9 cellular contexts compared by ENCODE assay signal in genomic region chr7:8177109-8177933, GRCh38.
DNase-seq lines count a peak whose midpoint lies in the region; ATAC-seq, FAIRE-seq and TF ChIP-seq lines count a peak whose summit lies in the region.
"Had no signal": no experiment of that assay in that cellular context is flagged by ENCODE, and none has a peak within 500 bp of the region (broad histone marks: within the 10 kb centered on the region; RNA-seq: fewer than 3 reads in every experiment).

No MANE protein-coding gene starts in this region.

- H3K9ac ChIP-seq in GM12878 (ENCODE audit: control insufficient read depth, insufficient read depth, low read length): peak overlapping the region; percentile 77

- TSS peak; percentile 89 for BruUV-seq in GM12878 (replicated peaks; lab: Mats Ljungman, UMichigan)

- H3K79me2 ChIP-seq in GM12878 (ENCODE audit: control insufficient read depth, insufficient read depth, low read length): no peaks in the 10 kb centered on the region; the same call in none of the 2 replicates

- H2AFZ ChIP-seq in GM12878 (ENCODE audit: control insufficient read depth, low read depth, low read length): peak overlapping the region; percentile 51; the same call in 1 of the 2 replicates

- TF ChIP-seq EP300 in GM12878 (IDR thresholded peaks at IDR 0.05; ENCODE audit: borderline replicate concordance in 1 of 2, control insufficient read depth in 1 of 2, low read depth in 2 of 2, low read length in 2 of 2) (peak; percentile 58 to 75; a peak in 3 of 4 replicates), ovary (IDR thresholded peaks at IDR 0.05) (no peak)

- intact Hi-C loops in GM12878 (cut with micrococcal nuclease; ENCODE audit: unreplicated experiment): loop anchor here (2.0 kb wide), 1 partner anchor 357 kb away; no protein-coding TSS in a partner anchor
- intact Hi-C loops in thyroid gland (cut with DNase I): no loop called here
- intact Hi-C loops in ovary (cut with DNase I): no loop called here

- no peak for TF ChIP-seq RAD21 in GM12878 (IDR thresholded peaks at IDR 0.05; ENCODE audit: insufficient read depth, low read depth, low read length)

- H3K36me3 ChIP-seq in GM12878 (ENCODE audit: control insufficient read depth in 2 of 2, insufficient read depth in 2 of 2, low read length in 1 of 2): no peaks in the 10 kb centered on the region
- no peaks in the 10 kb centered on the region for H3K36me3 ChIP-seq in thyroid gland
- H3K36me3 ChIP-seq in ovary: no peaks in the 10 kb centered on the region

- TF ChIP-seq POLR2A in GM12878 (IDR thresholded peaks at IDR 0.05; ENCODE audit: low read depth, low read length): no peak
- no peak for TF ChIP-seq POLR2A in thyroid gland (IDR thresholded peaks at IDR 0.05)
- TF ChIP-seq POLR2A in ovary (IDR thresholded peaks at IDR 0.05): no peak

- H3K9me3 ChIP-seq in GM12878 (replicated peaks; ENCODE audit: control insufficient read depth, insufficient read depth, low read length) (peaks cover 4% of the 10 kb centered on the region), thyroid gland (no peaks in the 10 kb centered on the region), ovary (no peaks in the 10 kb centered on the region)

- ATAC-seq in GM19463 (IDR thresholded peaks at IDR 0.05; ENCODE audit: unreplicated experiment) (peak; percentile 26), HG03469 (IDR thresholded peaks at IDR 0.05; ENCODE audit: unreplicated experiment) (peak; percentile 32), GM12878 (peak; percentile 64)

- TF ChIP-seq CTCF in GM12878 (IDR thresholded peaks at IDR 0.05 in 2 of 3, conservative IDR thresholded peaks at IDR 0.05 in 1 of 3; ENCODE audit: control insufficient read depth in 2 of 3, extremely low read depth in 1 of 3, insufficient read depth in 1 of 3, low read depth in 3 of 3, low read length in 3 of 3): no peak
- no peak for TF ChIP-seq CTCF in thyroid gland (IDR thresholded peaks at IDR 0.05)
- no peak for TF ChIP-seq CTCF in ovary (IDR thresholded peaks at IDR 0.05)

- CTCF ChIA-PET in GM12878 (lab: Yijun Ruan, JAX): interaction anchor here (0.9 to 4.1 kb wide), 8 partner anchors 12 to 258 kb away, joined by 3 to 41 read pairs (median 6); no protein-coding TSS in a partner anchor

- H3K4me2 ChIP-seq in GM12878 (ENCODE audit: control insufficient read depth, insufficient read depth): peak overlapping the region; percentile 79

- H3K27me3 ChIP-seq in GM12878 (replicated peaks in 1 of 2; ENCODE audit: control insufficient read depth in 2 of 2, insufficient read depth in 2 of 2, low read length in 1 of 2) (no peaks in the 10 kb centered on the region), thyroid gland (no peaks in the 10 kb centered on the region), ovary (no peaks in the 10 kb centered on the region)

- in situ Hi-C loops in GM12878 (cut with MboI): no loop called here

- no peak for FAIRE-seq in GM12878 (lab: Jason Lieb, UNC)

- 2% methylated on average over 4 of the region's 4 CpGs for WGBS in GM12878 (ENCODE audit: insufficient coverage, insufficient replicate concordance, low lambda C conversion rate, missing lambda C conversion rate)
- WGBS in thyroid gland, 2 donors: 83 to 90% methylated on average over 4 of the region's 4 CpGs
- 84 to 92% (median 88%) methylated on average over 4 of the region's 4 CpGs for WGBS in ovary, 3 donors

- H3K4me1 ChIP-seq in GM12878 (ENCODE audit: control insufficient read depth, insufficient read depth, low read length): peaks cover 39% of the 10 kb centered on the region
- H3K4me1 ChIP-seq in thyroid gland: no peaks in the 10 kb centered on the region
- H3K4me1 ChIP-seq in ovary (ENCODE audit: insufficient read depth): no peaks in the 10 kb centered on the region

- no peaks in the 10 kb centered on the region for H4K20me1 ChIP-seq in GM12878 (ENCODE audit: control insufficient read depth, insufficient read depth)

- H3K4me3 ChIP-seq in GM12878: peak overlapping the region; percentile 8; the same call in 1 of the 2 replicates
- no peak overlapping the region for H3K4me3 ChIP-seq in thyroid gland (replicated peaks in 1 of 3)
- no peak overlapping the region for H3K4me3 ChIP-seq in ovary

- H3K27ac ChIP-seq in GM12878 (ENCODE audit: control insufficient read depth, insufficient read depth) (peak overlapping the region; percentile 98), thyroid gland (no peak overlapping the region), ovary (no peak overlapping the region)

- POLR2A ChIA-PET in GM12878 (lab: Charles Lee): interaction anchor here (0.6 to 3.6 kb wide), 11 partner anchors 12 to 538 kb away, joined by 3 to 35 read pairs (median 4); no protein-coding TSS in a partner anchor

- RAD21 ChIA-PET in GM12878 (lab: Charles Lee; ENCODE audit: unreplicated experiment): interaction anchor here (0.6 to 4.7 kb wide), 22 partner anchors 13 to 496 kb away, joined by 3 to 64 read pairs (median 6); partner anchors contain the start of gene GLCCI1

- DNase-seq in DMS53 treated with DMSO at 0.1 percent for 48 hours (lab: John Stamatoyannopoulos, UW; ENCODE audit: unreplicated experiment) (peak; percentile 6), GM12878 (ENCODE audit: low read depth, low spot score) (no peak), cerebellar nuclear complex (lab: John Stamatoyannopoulos, UW) (no peak), thyroid gland (no peak), ovary (no peak), HCEC 1CT (no peak)
- DNase-seq: left cardiac atrium had no signal

- SMC1A ChIA-PET in GM12878 (lab: Charles Lee; ENCODE audit: uncharacterized antibody, unreplicated experiment): interaction anchor here (0.6 to 4.3 kb wide), 15 partner anchors 9 to 1584 kb away, joined by 3 to 32 read pairs (median 5); no protein-coding TSS in a partner anchor

TF ChIP-seq in GM12878, 131 proteins besides CTCF, POLR2A, EP300 and RAD21 (continues in another document):
- TF ChIP-seq CREM (IDR thresholded peaks at IDR 0.05; ENCODE audit: low read depth) (peak; percentile 67), LARP7 (IDR thresholded peaks at IDR 0.05) (no peak), FOXM1 (IDR thresholded peaks at IDR 0.05; ENCODE audit: low read depth, low read length) (peak; percentile 81; the same call in 1 of the 2 replicates), RELA (IDR thresholded peaks at IDR 0.05; ENCODE audit: borderline replicate concordance, partially characterized antibody) (no peak), SIX5 (IDR thresholded peaks at IDR 0.05; ENCODE audit: low read depth, low read length, severe bottlenecking) (no peak), RAD51 (IDR thresholded peaks at IDR 0.05) (peak; percentile 49), STAT3 (IDR thresholded peaks at IDR 0.05; ENCODE audit: low read depth, low read length) (0 out of 2 replicates have a peak, but pooled peaks have one; percentile 6), RELB (IDR thresholded peaks at IDR 0.05; ENCODE audit: low read depth) (peak; percentile 37; the same call in 1 of the 2 replicates), MTA2 (IDR thresholded peaks at IDR 0.05; ENCODE audit: low read depth) (peak; percentile 89), NR2F1 (conservative IDR thresholded peaks at IDR 0.05) (peak; percentile 72; the same call in 1 of the 2 replicates), HDAC2 (IDR thresholded peaks at IDR 0.05) (no peak), CHD1 (IDR thresholded peaks at IDR 0.05; ENCODE audit: low read depth, low read length) (peak; percentile 38; the same call in 1 of the 2 replicates), TBL1XR1 (IDR thresholded peaks at IDR 0.05; ENCODE audit: low read depth, low read length) (peak; percentile 29; the same call in 1 of the 2 replicates), BMI1 (IDR thresholded peaks at IDR 0.05; ENCODE audit: borderline replicate concordance) (peak; percentile 20; the same call in 1 of the 2 replicates), CBX5 (IDR thresholded peaks at IDR 0.05; ENCODE audit: low read depth) (0 out of 2 replicates have a peak, but pooled peaks have one; percentile 68)
- TF ChIP-seq, protein P1, sequence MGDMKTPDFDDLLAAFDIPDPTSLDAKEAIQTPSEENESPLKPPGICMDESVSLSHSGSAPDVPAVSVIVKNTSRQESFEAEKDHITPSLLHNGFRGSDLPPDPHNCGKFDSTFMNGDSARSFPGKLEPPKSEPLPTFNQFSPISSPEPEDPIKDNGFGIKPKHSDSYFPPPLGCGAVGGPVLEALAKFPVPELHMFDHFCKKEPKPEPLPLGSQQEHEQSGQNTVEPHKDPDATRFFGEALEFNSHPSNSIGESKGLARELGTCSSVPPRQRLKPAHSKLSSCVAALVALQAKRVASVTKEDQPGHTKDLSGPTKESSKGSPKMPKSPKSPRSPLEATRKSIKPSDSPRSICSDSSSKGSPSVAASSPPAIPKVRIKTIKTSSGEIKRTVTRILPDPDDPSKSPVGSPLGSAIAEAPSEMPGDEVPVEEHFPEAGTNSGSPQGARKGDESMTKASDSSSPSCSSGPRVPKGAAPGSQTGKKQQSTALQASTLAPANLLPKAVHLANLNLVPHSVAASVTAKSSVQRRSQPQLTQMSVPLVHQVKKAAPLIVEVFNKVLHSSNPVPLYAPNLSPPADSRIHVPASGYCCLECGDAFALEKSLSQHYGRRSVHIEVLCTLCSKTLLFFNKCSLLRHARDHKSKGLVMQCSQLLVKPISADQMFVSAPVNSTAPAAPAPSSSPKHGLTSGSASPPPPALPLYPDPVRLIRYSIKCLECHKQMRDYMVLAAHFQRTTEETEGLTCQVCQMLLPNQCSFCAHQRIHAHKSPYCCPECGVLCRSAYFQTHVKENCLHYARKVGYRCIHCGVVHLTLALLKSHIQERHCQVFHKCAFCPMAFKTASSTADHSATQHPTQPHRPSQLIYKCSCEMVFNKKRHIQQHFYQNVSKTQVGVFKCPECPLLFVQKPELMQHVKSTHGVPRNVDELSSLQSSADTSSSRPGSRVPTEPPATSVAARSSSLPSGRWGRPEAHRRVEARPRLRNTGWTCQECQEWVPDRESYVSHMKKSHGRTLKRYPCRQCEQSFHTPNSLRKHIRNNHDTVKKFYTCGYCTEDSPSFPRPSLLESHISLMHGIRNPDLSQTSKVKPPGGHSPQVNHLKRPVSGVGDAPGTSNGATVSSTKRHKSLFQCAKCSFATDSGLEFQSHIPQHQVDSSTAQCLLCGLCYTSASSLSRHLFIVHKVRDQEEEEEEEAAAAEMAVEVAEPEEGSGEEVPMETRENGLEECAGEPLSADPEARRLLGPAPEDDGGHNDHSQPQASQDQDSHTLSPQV (IDR thresholded peaks at IDR 0.05): no peak; the same call in 1 of the 2 replicates
